ENCODE assay signal across 8 cellular contexts in the genomic region with DNA sequence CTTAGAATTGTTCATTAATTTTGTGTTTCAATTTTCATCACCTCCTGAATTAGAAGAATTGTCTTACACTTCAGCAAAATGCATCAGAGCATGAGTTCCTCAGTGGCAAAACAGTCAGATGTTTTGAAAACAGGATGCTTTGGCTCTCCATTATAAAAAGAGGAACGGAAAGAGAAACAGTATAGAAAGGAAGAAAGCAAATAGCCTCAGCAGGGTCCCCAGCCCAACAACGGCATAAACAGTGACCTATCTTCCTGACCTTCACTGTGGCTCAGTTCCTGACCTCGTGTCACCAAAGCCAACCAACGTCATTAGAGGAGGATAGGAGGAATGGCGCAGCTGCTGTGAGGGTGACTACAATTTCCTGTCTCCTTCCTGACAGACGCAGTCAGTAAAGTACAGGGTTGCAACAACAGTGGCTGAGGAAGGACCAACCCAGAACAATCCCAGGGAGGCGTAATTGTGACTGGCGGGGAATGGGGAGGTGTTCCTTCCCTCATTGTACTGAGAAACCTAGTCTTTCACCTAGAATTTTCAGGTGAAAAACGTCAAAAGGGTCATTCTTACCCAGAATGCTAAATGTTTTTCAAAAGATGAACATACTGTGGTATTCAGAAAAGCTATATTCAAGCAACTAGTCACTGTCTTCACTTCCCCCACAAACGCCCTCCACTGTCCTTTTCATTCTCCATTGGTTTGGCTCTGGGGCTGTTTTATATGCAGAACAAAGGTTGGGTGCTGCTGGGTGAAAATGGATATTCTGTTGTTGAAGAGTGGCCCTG.
DNase-seq lines count a peak whose midpoint lies in the region; ATAC-seq and TF ChIP-seq lines count a peak whose summit lies in the region.

No MANE protein-coding gene starts in this region.

- H3K79me2 ChIP-seq in GM23248 (ENCODE audit: insufficient read depth) = peaks cover 87% of the 10 kb centered on the region

- H3K27me3 ChIP-seq in GM23248 (replicated peaks; ENCODE audit: insufficient read depth) = no peaks in the 10 kb centered on the region

- no peaks in the 10 kb centered on the region for H3K9me2 ChIP-seq in GM23248 (ENCODE audit: insufficient read depth)

- peaks cover 30% of the 10 kb centered on the region for H3K4me1 ChIP-seq in GM23248 (ENCODE audit: insufficient read depth)

- H4K20me1 ChIP-seq in GM23248 (ENCODE audit: insufficient read depth) = no peaks in the 10 kb centered on the region

- DNase-seq in GM23248 = peak; percentile 61
- peak; percentile 87 for DNase-seq in NCI-H2227 treated with DMSO at 0.1 percent for 48 hours (lab: John Stamatoyannopoulos, UW)
- DNase-seq in activated T-cell treated with anti-CD3 and anti-CD28 coated beads for 24 hours (ENCODE audit: low read depth) = peak; percentile 58
- DNase-seq in fibroblast of villous mesenchyme (ENCODE audit: low read depth) = peak; percentile 54
- peak; percentile 75 for DNase-seq in sciatic nerve (ENCODE audit: low spot score)
- no peak for DNase-seq in DMS153 treated with DMSO at 0.1 percent for 48 hours (lab: John Stamatoyannopoulos, UW; ENCODE audit: unreplicated experiment)
- DNase-seq in DMS 273 (lab: John Stamatoyannopoulos, UW; ENCODE audit: unreplicated experiment) = no peak

- H2AFZ ChIP-seq in GM23248 = peak overlapping the region; percentile 44

- peak overlapping the region; percentile 75 for H3K27ac ChIP-seq in GM23248

- ATAC-seq in sciatic nerve = peak; percentile 87

- intact Hi-C loops in sciatic nerve (cut with DNase I) = no loop called here

- peak overlapping the region; percentile 93 for H3K4me2 ChIP-seq in GM23248 (ENCODE audit: unreplicated experiment)

- H3F3A ChIP-seq in GM23248 (ENCODE audit: insufficient read depth) = peaks cover 31% of the 10 kb centered on the region

- in situ Hi-C loops in GM23248 (cut with MboI) = no loop called here

- 59 to 61% methylated on average over 10 of the region's 10 CpGs for WGBS in GM23248 (ENCODE audit: low coverage in 1 of 2, low lambda C conversion rate in 2 of 2, missing lambda C conversion rate in 2 of 2), 2 experiments

- peak overlapping the region; percentile 98 for H3K4me3 ChIP-seq in GM08714 (ENCODE audit: low read length)
- peak overlapping the region; percentile 92 for H3K4me3 ChIP-seq in GM23248
- H3K4me3 ChIP-seq in fibroblast of villous mesenchyme (ENCODE audit: low read depth, low read length) = peak overlapping the region; percentile 77

- H3K9me3 ChIP-seq in GM23248 (ENCODE audit: low read depth) = no peaks in the 10 kb centered on the region

- no peaks in the 10 kb centered on the region for H3K36me3 ChIP-seq in GM23248 (ENCODE audit: low read depth)

- TF ChIP-seq CTCF in fibroblast of villous mesenchyme (IDR thresholded peaks at IDR 0.05; ENCODE audit: insufficient read depth, low read depth, low read length) = no peak

- H3K9ac ChIP-seq in GM23248 = peak overlapping the region; percentile 94

Comparison
In these comparisons a context has a peak if more than half of its experiments do, and no peak if none do; other contexts are left out.
1. DNase-seq: peak in GM23248 (single experiment), NCI-H2227 treated with DMSO at 0.1 percent for 48 hours (single experiment), activated T-cell treated with anti-CD3 and anti-CD28 coated beads for 24 hours (single experiment), fibroblast of villous mesenchyme (single experiment) and sciatic nerve (single experiment); none in DMS153 treated with DMSO at 0.1 percent for 48 hours (single experiment) and DMS 273 (single experiment).
2. Peak in every context shown above with its lines, with median percentiles within 50 percentile points of each other: H3K4me3 ChIP-seq.